21 cellular contexts compared by ENCODE assay signal in the genomic region with DNA sequence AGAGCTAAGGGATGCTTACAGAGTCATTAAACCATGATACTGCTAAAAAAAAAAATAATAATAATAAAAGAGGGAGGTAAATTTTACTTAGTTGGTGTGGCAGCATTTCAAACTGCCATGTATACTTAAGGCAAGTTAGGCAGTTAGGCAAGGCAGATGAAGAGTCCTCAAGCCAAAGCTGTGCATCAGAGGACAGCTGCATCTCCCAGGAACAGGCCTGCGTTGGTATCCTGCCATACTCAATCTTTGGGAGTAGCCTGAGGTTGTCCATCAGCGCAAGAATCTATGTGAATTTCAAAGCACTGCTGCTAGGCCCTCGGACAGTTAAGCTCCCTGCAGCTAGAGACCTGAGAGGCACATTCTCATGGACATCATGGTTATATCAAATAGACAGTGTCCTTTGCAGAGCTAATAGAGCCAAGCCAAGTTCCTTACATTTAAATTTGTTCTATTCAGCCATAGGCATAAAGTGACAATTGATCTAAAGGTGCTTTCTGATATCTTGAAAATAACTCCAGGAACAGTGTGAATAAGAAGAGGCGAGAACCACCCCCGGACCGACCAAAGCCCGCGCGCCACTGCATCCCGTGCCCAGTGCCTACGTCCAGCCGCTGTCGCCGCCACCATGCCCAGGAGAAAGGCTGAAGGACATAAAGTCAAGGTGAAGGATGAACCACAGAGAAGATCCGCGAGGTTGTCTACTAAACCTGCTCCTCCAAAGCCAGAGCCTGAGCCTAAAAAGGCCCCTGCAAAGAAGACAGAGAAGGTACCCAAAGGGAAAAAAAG.
"Had no signal": no experiment of that assay in that cellular context is flagged by ENCODE, and none has a peak within 500 bp of the region (broad histone marks: within the 10 kb centered on the region; RNA-seq: fewer than 3 reads in every experiment).

No MANE protein-coding gene starts in this region.

- H3K9me3 ChIP-seq: SJCRH30 had no signal

- H3K27ac ChIP-seq: KMS-11, RWPE1, SJCRH30, SK-N-MC had no signal

- H3K4me3 Mint-ChIP-seq: IgD-negative memory B cell had no signal

- H3K4me1 Mint-ChIP-seq: IgD-negative memory B cell had no signal

- H3K27me3 ChIP-seq: SJCRH30 had no signal

- H3K27ac Mint-ChIP-seq: IgD-negative memory B cell had no signal

- H3K4me1 ChIP-seq: SJCRH30 had no signal

- H3K9ac ChIP-seq: KMS-11 had no signal

- H3K36me3 ChIP-seq: SJCRH30 had no signal

- DNase-seq: Kasumi-1, NCI-H1048, NCI-H1105, NCI-H1417 treated with DMSO at 0.1 percent for 48 hours, NCI-H146, NCI-H1694 treated with DMSO at 0.1 percent for 48 hours, NCI-H1930, NCI-H2081, NCI-H2107, NCI-H2227 treated with DMSO at 0.1 percent for 48 hours, NCI-H524, NCI-H526 treated with DMSO at 0.1 percent for 48 hours, NCI-H774, SHP77 had no signal

- H3K36me3 Mint-ChIP-seq: IgD-negative memory B cell had no signal

- H3K4me3 ChIP-seq: K562, SJCRH30, SK-N-MC had no signal

- H3K4me2 ChIP-seq: KMS-11 had no signal

- FAIRE-seq: HepG2, K562 had no signal

- H3K27me3 Mint-ChIP-seq: IgD-negative memory B cell had no signal
